Comparison of ENCODE assay signal across 1 cellular context in genomic region chr19:9582081-9582725, GRCh38.
TF ChIP-seq lines count a peak whose summit lies in the region.

No MANE protein-coding gene starts in this region.

TF ChIP-seq in K562, 482 proteins besides CTCF, POLR2A, EP300 and RAD21:
- TF ChIP-seq SUPT5H (IDR thresholded peaks at IDR 0.05) = 0 out of 2 replicates have a peak, but pooled peaks have one; percentile 18
